8 cellular contexts compared by ENCODE assay signal in the genomic region with DNA sequence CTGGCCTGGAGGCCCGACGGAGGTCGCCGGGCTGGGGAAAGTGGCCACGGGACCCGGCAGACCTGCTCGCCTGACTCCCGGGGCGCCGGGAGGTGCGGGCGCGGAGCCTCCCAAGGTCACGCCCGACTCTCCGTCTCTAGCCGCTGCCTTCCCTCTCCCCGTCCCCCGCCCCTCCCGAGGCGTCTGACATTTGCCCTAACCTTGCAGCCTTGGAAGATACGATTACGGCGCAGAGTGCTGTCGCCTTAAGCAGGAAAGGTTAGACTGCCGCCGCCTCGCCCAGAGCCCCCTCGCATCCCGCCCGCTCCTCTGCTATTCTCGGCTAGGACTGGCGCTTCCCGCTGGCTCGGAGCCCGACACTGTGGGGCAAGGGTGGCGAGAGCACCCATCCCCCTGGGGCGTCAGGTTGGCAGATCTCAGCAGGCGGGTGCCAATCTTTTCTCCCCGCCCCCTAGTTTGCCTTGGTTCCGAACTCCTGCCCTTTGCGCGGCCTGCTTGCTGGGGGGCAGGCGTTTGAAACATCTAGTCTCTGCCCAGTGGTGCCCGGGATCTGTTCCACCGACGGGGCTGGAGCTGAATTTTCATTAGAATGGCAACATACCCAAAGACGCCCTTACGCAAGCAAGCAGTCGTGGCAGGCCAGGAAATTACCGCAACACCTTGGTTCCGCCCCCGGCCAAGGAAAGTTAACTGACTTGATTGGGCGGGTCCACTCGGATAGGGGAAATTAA. TPM values are rescaled to one million over a fixed set of nuclear protein-coding genes. Genes with fewer than 3 reads are reported as not detected.
A peak's percentile ranks its signal among the peaks of the same experiment; 100 is the strongest.
DNase-seq lines count a peak whose midpoint lies in the region; ATAC-seq and TF ChIP-seq lines count a peak whose summit lies in the region.

No MANE protein-coding gene starts in this region.

- ATAC-seq in GM21786 (IDR thresholded peaks at IDR 0.05; ENCODE audit: unreplicated experiment) (peak; percentile 44), T-cell (replicated peaks in 1 of 4) (peak; percentile 63 to 73 (median 69)), gastrocnemius medialis (peak; percentile 64 to 70)

- in situ Hi-C loops in KBM-7 (cut with MboI; ENCODE audit: low pct_unique_long_range_greater_than_20kb, low sequenced_read_pairs), result no loop called here
- in situ Hi-C loops in gastrocnemius medialis (cut with MboI; ENCODE audit: low sequenced_read_pairs in 4 of 4), result no loop called here

- no peaks in the 10 kb centered on the region for H3K27me3 Mint-ChIP-seq in T-cell

- CTCF ChIA-PET in T-cell (lab: Charles Lee), result interaction anchor here in 1 of 2 donors (0.6 to 1.9 kb wide), 2 partner anchors 19 to 56 kb away, joined by 3 to 9 read pairs; no protein-coding TSS in a partner anchor

- H3K27ac ChIP-seq in gastrocnemius medialis, result peak overlapping the region; percentile 91 to 99 (median 96)

- peaks cover 52 to 57% of the 10 kb centered on the region in 2 donors for H3K4me1 ChIP-seq in gastrocnemius medialis

- peaks cover 33 to 42% (median 37%) of the 10 kb centered on the region in 3 donors for H3K4me1 Mint-ChIP-seq in T-cell

- no peaks in the 10 kb centered on the region for H3K36me3 Mint-ChIP-seq in T-cell

- no peaks in the 10 kb centered on the region for H3K27me3 ChIP-seq in gastrocnemius medialis

- H3K9me3 ChIP-seq in gastrocnemius medialis, result no peaks in the 10 kb centered on the region

- peak overlapping the region; percentile 74 to 85 (median 78) for H3K4me3 ChIP-seq in gastrocnemius medialis

- TF ChIP-seq POLR2A in gastrocnemius medialis (IDR thresholded peaks at IDR 0.05), result peak; percentile 77 to 78

- DNase-seq in ELR (ENCODE audit: low read depth) (peak; percentile 64), KBM-7 (peak; percentile 81), T-cell (peak; percentile 53 to 80 (median 71)), amygdala (lab: John Stamatoyannopoulos, UW) (peak in 49 of 56 donors; percentile 14 to 76 (median 49)), hypothalamus (lab: John Stamatoyannopoulos, UW) (peak in 44 of 51 donors; percentile 14 to 80 (median 56)), gastrocnemius medialis (peak; percentile 81 to 94), NCI-H128 (lab: John Stamatoyannopoulos, UW; ENCODE audit: unreplicated experiment) (no peak)

- H3K9me3 Mint-ChIP-seq in T-cell, result no peaks in the 10 kb centered on the region

- intact Hi-C loops in gastrocnemius medialis (cut with DNase I; ENCODE audit: low total_unique reads), result loop anchor here (1.0 to 5.0 kb wide), 2 partner anchors 18 to 227 kb away; partner anchors contain the start of gene ALG6

- peak overlapping the region; percentile 96 to 98 for H3K27ac Mint-ChIP-seq in T-cell

- H3K36me3 ChIP-seq in gastrocnemius medialis, result no peaks in the 10 kb centered on the region

- TF ChIP-seq CTCF in gastrocnemius medialis (IDR thresholded peaks at IDR 0.05 in 4 of 5, conservative IDR thresholded peaks at IDR 0.05 in 1 of 5), result no peak

- POLR2A ChIA-PET in T-cell (lab: Charles Lee), result interaction anchor here in 1 of 2 donors (0.6 to 0.7 kb wide), 3 partner anchors 32 to 1048 kb away, joined by 4 to 5 read pairs (median 4); no protein-coding TSS in a partner anchor

- H3K4me3 Mint-ChIP-seq in T-cell, result peak overlapping the region; percentile 95 to 99 (median 99)

RNA-seq across cellular contexts. Expression of gene PGM1, which starts 0.8 kb away (rescaled TPM):
- total RNA-seq in T-cell (10 to 100 TPM; 12.2 to 17.3 (median 15.5) TPM), gastrocnemius medialis (100 to 1,000 TPM; 320 to 713 (median 666) TPM)

Comparison
In these comparisons a context has a peak if more than half of its experiments do, and no peak if none do; other contexts are left out.
1. RNA of gene PGM1, which starts 0.8 kb away (total RNA-seq): 320 to 713 TPM in gastrocnemius medialis; 12.2 to 17.3 TPM in T-cell; every median in the first group is over 10 times any median in the second.
2. Peak in every context shown above with its lines, with median percentiles within 50 percentile points of each other: ATAC-seq.